Comparison of ENCODE assay signal across 8 cellular contexts in genomic region chr2:216082805-216083204, GRCh38. TPM values are rescaled to one million over a fixed set of nuclear protein-coding genes. Genes with fewer than 3 reads are reported as not detected.
DNase-seq lines count a peak whose midpoint lies in the region; ATAC-seq and TF ChIP-seq lines count a peak whose summit lies in the region.

No MANE protein-coding gene starts in this region.

- TF ChIP-seq POLR2A in NB4 (IDR thresholded peaks at IDR 0.05; ENCODE audit: extremely low read depth, insufficient read length), result no peak

- no peak for TF ChIP-seq CTCF in NB4 (IDR thresholded peaks at IDR 0.05; ENCODE audit: low read depth, low read length)

- H3K27me3 Mint-ChIP-seq in natural killer cell treated with Interleukin-12 subunit alpha and Interleukin-12 subunit beta and Interleukin-15 and Interleukin-18, amount 100 ng/mL, for 72 hours, result no peaks in the 10 kb centered on the region

- peak overlapping the region; percentile 6 to 97 for H3K27ac Mint-ChIP-seq in natural killer cell treated with Interleukin-12 subunit alpha and Interleukin-12 subunit beta and Interleukin-15 and Interleukin-18, amount 100 ng/mL, for 72 hours

- H3K4me3 Mint-ChIP-seq in natural killer cell treated with Interleukin-12 subunit alpha and Interleukin-12 subunit beta and Interleukin-15 and Interleukin-18, amount 100 ng/mL, for 72 hours, result peak overlapping the region; percentile 95

- no peaks in the 10 kb centered on the region for H3K36me3 Mint-ChIP-seq in natural killer cell treated with Interleukin-12 subunit alpha and Interleukin-12 subunit beta and Interleukin-15 and Interleukin-18, amount 100 ng/mL, for 72 hours

- peaks cover 41 to 44% of the 10 kb centered on the region in 2 donors for H3K4me1 Mint-ChIP-seq in natural killer cell treated with Interleukin-12 subunit alpha and Interleukin-12 subunit beta and Interleukin-15 and Interleukin-18, amount 100 ng/mL, for 72 hours (ENCODE audit: low read depth in 2 of 2)

- no peak overlapping the region for H3K4me3 ChIP-seq in NB4 (ENCODE audit: low read depth, low read length)

- ATAC-seq in natural killer cell treated with Interleukin-12 subunit alpha and Interleukin-12 subunit beta and Interleukin-15 and Interleukin-18, amount 100 ng/mL, for 72 hours, result no peak
- no peak for ATAC-seq in GM19324 (IDR thresholded peaks at IDR 0.05; ENCODE audit: low FRiP score, unreplicated experiment)

- no peaks in the 10 kb centered on the region for H3K9me3 Mint-ChIP-seq in natural killer cell treated with Interleukin-12 subunit alpha and Interleukin-12 subunit beta and Interleukin-15 and Interleukin-18, amount 100 ng/mL, for 72 hours

- peak; percentile 36 for DNase-seq in DMS 273 (lab: John Stamatoyannopoulos, UW; ENCODE audit: unreplicated experiment)
- no peak for DNase-seq in DMS 273 treated with DMSO at 0.1 percent for 48 hours (lab: John Stamatoyannopoulos, UW)
- peak; percentile 43 for DNase-seq in NB4 (ENCODE audit: low read depth)
- peak; percentile 50 for DNase-seq in amniotic epithelial cell (ENCODE audit: low read depth)
- DNase-seq in natural killer cell treated with Interleukin-12 subunit alpha and Interleukin-12 subunit beta and Interleukin-15 and Interleukin-18, amount 100 ng/mL, for 72 hours (ENCODE audit: low spot score), result no peak
- no peak for DNase-seq in COLO829 (ENCODE audit: low spot score)
- DNase-seq in activated CD4-positive, CD25-positive, alpha-beta regulatory T cell treated with anti-CD3 and anti-CD28 coated beads, Interleukin-2, amount 50 U/mL, for 72 hours, result no peak

RNA-seq across cellular contexts. Expression of gene TMEM169, which starts 1.1 kb away (rescaled TPM):
- 1 to 10 TPM in 1 of 2 donors, under 1 TPM in 1; 0.56 to 1.9 TPM for total RNA-seq in natural killer cell treated with Interleukin-12 subunit alpha and Interleukin-12 subunit beta and Interleukin-15 and Interleukin-18, amount 100 ng/mL, for 72 hours

RNA-seq across cellular contexts. Expression of gene PECR, which starts 1.2 kb away (rescaled TPM):
- total RNA-seq in natural killer cell treated with Interleukin-12 subunit alpha and Interleukin-12 subunit beta and Interleukin-15 and Interleukin-18, amount 100 ng/mL, for 72 hours, result 10 to 100 TPM; 10.5 to 16.1 TPM

RNA-seq across cellular contexts. Expression of gene XRCC5, which starts 26.3 kb away (rescaled TPM):
- 100 to 1,000 TPM; 454 to 500 TPM for total RNA-seq in natural killer cell treated with Interleukin-12 subunit alpha and Interleukin-12 subunit beta and Interleukin-15 and Interleukin-18, amount 100 ng/mL, for 72 hours

Comparison
In these comparisons a context has a peak if more than half of its experiments do, and no peak if none do; other contexts are left out.
1. DNase-seq: peak in DMS 273 (single experiment), NB4 (single experiment) and amniotic epithelial cell (single experiment); none in DMS 273 treated with DMSO at 0.1 percent for 48 hours (single experiment), natural killer cell treated with Interleukin-12 subunit alpha and Interleukin-12 subunit beta and Interleukin-15 and Interleukin-18, amount 100 ng/mL, for 72 hours (single experiment), COLO829 (single experiment) and activated CD4-positive, CD25-positive, alpha-beta regulatory T cell treated with anti-CD3 and anti-CD28 coated beads, Interleukin-2, amount 50 U/mL, for 72 hours (single experiment).